In the genomic region with DNA sequence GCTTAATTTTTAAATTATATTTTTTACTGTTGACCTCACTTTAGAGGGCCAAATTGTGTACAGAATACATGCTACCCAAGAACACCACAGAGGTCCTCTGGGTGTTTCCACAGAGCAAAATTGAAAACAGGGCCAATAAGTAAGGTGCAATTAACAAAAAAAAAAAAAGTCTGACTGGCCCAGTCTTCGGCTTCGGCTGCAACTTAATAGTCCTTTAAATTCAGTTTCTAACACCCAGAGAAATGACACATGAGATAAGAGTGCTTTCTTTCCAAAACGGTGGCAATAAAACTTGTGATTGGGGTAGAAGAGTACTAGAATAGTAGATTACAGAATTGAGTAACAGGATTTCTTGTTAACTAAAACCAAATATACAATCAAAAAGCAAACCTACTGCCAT, we compare ENCODE assay signal across 1 cellular context.
TF ChIP-seq lines count a peak whose summit lies in the region.

No MANE protein-coding gene starts in this region.

TF ChIP-seq in HEK293, 187 proteins besides CTCF, POLR2A, EP300 and RAD21 (continued from another document):
- TF ChIP-seq KLF9 (tag by site-specific recombination; IDR thresholded peaks at IDR 0.05; ENCODE audit: low read depth): no peak
- TF ChIP-seq, protein P1, sequence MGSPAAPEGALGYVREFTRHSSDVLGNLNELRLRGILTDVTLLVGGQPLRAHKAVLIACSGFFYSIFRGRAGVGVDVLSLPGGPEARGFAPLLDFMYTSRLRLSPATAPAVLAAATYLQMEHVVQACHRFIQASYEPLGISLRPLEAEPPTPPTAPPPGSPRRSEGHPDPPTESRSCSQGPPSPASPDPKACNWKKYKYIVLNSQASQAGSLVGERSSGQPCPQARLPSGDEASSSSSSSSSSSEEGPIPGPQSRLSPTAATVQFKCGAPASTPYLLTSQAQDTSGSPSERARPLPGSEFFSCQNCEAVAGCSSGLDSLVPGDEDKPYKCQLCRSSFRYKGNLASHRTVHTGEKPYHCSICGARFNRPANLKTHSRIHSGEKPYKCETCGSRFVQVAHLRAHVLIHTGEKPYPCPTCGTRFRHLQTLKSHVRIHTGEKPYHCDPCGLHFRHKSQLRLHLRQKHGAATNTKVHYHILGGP (tag by site-specific recombination; IDR thresholded peaks at IDR 0.05): no peak
- TF ChIP-seq ZNF292 (tag by site-specific recombination; IDR thresholded peaks at IDR 0.05; ENCODE audit: borderline replicate concordance, low read depth): no peak
- TF ChIP-seq ZFP3 (tag by site-specific recombination; IDR thresholded peaks at IDR 0.05; ENCODE audit: low read depth): no peak
- no peak for TF ChIP-seq ZNF133 (tag by site-specific recombination; IDR thresholded peaks at IDR 0.05)
- TF ChIP-seq FEZF1 (tag by site-specific recombination; IDR thresholded peaks at IDR 0.05): peak; percentile 93
- no peak for TF ChIP-seq ZSCAN23 (tag by site-specific recombination; IDR thresholded peaks at IDR 0.05)
- TF ChIP-seq ZNF433 (tag by site-specific recombination; IDR thresholded peaks at IDR 0.05; ENCODE audit: low read depth): no peak
- TF ChIP-seq ZBTB17 (tag by site-specific recombination; IDR thresholded peaks at IDR 0.05): peak; percentile 64
- no peak for TF ChIP-seq ZNF571 (tag by site-specific recombination; IDR thresholded peaks at IDR 0.05)
- TF ChIP-seq, protein P2, sequence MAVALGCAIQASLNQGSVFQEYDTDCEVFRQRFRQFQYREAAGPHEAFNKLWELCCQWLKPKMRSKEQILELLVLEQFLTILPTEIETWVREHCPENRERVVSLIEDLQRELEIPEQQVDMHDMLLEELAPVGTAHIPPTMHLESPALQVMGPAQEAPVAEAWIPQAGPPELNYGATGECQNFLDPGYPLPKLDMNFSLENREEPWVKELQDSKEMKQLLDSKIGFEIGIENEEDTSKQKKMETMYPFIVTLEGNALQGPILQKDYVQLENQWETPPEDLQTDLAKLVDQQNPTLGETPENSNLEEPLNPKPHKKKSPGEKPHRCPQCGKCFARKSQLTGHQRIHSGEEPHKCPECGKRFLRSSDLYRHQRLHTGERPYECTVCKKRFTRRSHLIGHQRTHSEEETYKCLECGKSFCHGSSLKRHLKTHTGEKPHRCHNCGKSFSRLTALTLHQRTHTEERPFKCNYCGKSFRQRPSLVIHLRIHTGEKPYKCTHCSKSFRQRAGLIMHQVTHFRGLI (tag by site-specific recombination; IDR thresholded peaks at IDR 0.05): 0 out of 2 replicates have a peak, but pooled peaks have one; percentile 19
- TF ChIP-seq, protein P3, sequence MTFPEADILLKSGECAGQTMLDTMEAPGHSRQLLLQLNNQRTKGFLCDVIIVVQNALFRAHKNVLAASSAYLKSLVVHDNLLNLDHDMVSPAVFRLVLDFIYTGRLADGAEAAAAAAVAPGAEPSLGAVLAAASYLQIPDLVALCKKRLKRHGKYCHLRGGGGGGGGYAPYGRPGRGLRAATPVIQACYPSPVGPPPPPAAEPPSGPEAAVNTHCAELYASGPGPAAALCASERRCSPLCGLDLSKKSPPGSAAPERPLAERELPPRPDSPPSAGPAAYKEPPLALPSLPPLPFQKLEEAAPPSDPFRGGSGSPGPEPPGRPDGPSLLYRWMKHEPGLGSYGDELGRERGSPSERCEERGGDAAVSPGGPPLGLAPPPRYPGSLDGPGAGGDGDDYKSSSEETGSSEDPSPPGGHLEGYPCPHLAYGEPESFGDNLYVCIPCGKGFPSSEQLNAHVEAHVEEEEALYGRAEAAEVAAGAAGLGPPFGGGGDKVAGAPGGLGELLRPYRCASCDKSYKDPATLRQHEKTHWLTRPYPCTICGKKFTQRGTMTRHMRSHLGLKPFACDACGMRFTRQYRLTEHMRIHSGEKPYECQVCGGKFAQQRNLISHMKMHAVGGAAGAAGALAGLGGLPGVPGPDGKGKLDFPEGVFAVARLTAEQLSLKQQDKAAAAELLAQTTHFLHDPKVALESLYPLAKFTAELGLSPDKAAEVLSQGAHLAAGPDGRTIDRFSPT (tag by site-specific recombination; IDR thresholded peaks at IDR 0.05): no peak
- no peak for TF ChIP-seq ZNF626 (tag by site-specific recombination; IDR thresholded peaks at IDR 0.05)
